9 cellular contexts compared by ENCODE assay signal in genomic region chr18:54247488-54248175, GRCh38. TPM values are rescaled to one million over a fixed set of nuclear protein-coding genes. Genes with fewer than 3 reads are reported as not detected.
A peak's percentile ranks its signal among the peaks of the same experiment; 100 is the strongest.
DNase-seq lines count a peak whose midpoint lies in the region; ATAC-seq and TF ChIP-seq lines count a peak whose summit lies in the region.
"Had no signal": no experiment of that assay in that cellular context is flagged by ENCODE, and none has a peak within 500 bp of the region (broad histone marks: within the 10 kb centered on the region; RNA-seq: fewer than 3 reads in every experiment).

No MANE protein-coding gene starts in this region.

- no peak for TF ChIP-seq CTCF in mesothelial cell of epicardium (IDR thresholded peaks at IDR 0.05; ENCODE audit: unreplicated experiment)
- no peak for TF ChIP-seq CTCF in esophagus muscularis mucosa (IDR thresholded peaks at IDR 0.05)

- no peak for ATAC-seq in activated T-helper 17 cell treated with anti-CD3 and anti-CD28 coated beads, Interleukin-2, amount 50 U/mL, for 72 hours (replicated peaks)

- H3K36me3 Mint-ChIP-seq in IgD-negative memory B cell (no peaks in the 10 kb centered on the region), mesothelial cell of epicardium (no peaks in the 10 kb centered on the region)
- no peaks in the 10 kb centered on the region for H3K36me3 Mint-ChIP-seq in activated T-helper 17 cell treated with anti-CD3 and anti-CD28 coated beads, Interleukin-2, amount 50 U/mL, for 72 hours (ENCODE audit: low read depth)

- H3K4me3 ChIP-seq in esophagus muscularis mucosa (no peak overlapping the region), HAP-1 (no peak overlapping the region)

- H3K36me3 ChIP-seq in esophagus muscularis mucosa (no peaks in the 10 kb centered on the region), HAP-1 (replicated peaks) (no peaks in the 10 kb centered on the region)

- in situ Hi-C loops in HAP-1 (cut with MboI; ENCODE audit: low sequenced_read_pairs) = no loop called here

- H3K27ac ChIP-seq in esophagus muscularis mucosa (replicated peaks in 1 of 4) = no peak overlapping the region

- H3K4me1 ChIP-seq in esophagus muscularis mucosa = peaks cover 0 to 9% (median 7%) of the 10 kb centered on the region in 4 donors
- peaks cover 13% of the 10 kb centered on the region for H3K4me1 ChIP-seq in HAP-1

- H3K4me3 Mint-ChIP-seq in IgD-negative memory B cell = peak overlapping the region in 3 of 4 donors; percentile 3 to 17 (median 3)
- peak overlapping the region; percentile 45 for H3K4me3 Mint-ChIP-seq in activated T-helper 17 cell treated with anti-CD3 and anti-CD28 coated beads, Interleukin-2, amount 50 U/mL, for 72 hours
- H3K4me3 Mint-ChIP-seq in mesothelial cell of epicardium = peak overlapping the region; percentile 37

- H3K9me3 Mint-ChIP-seq in IgD-negative memory B cell = no peaks in the 10 kb centered on the region
- H3K9me3 Mint-ChIP-seq in activated T-helper 17 cell treated with anti-CD3 and anti-CD28 coated beads, Interleukin-2, amount 50 U/mL, for 72 hours = no peaks in the 10 kb centered on the region
- no peaks in the 10 kb centered on the region for H3K9me3 Mint-ChIP-seq in mesothelial cell of epicardium

- H3K9me3 ChIP-seq in esophagus muscularis mucosa (no peaks in the 10 kb centered on the region), HAP-1 (no peaks in the 10 kb centered on the region)

- 60% methylated on average over 9 of the region's 9 CpGs for WGBS in esophagus muscularis mucosa

- DNase-seq in COR-L47 (lab: John Stamatoyannopoulos, UW) (peak; percentile 67), mesothelial cell of epicardium (ENCODE audit: low spot score in 2 of 2, unreplicated experiment in 2 of 2) (no peak), esophagus muscularis mucosa (ENCODE audit: extremely low spot score) (no peak), hypothalamus (lab: John Stamatoyannopoulos, UW) (no peak), HAP-1 (ENCODE audit: low spot score in 2 of 2) (no peak), NCI-H1930 (lab: John Stamatoyannopoulos, UW) (no peak)
- DNase-seq: Right ventricle myocardium superior had no signal

- no peaks in the 10 kb centered on the region for H3K27me3 Mint-ChIP-seq in IgD-negative memory B cell
- H3K27me3 Mint-ChIP-seq in activated T-helper 17 cell treated with anti-CD3 and anti-CD28 coated beads, Interleukin-2, amount 50 U/mL, for 72 hours = no peaks in the 10 kb centered on the region
- no peaks in the 10 kb centered on the region for H3K27me3 Mint-ChIP-seq in mesothelial cell of epicardium (ENCODE audit: low read depth)

- peaks cover 0 to 3% (median 0%) of the 10 kb centered on the region in 4 donors for H3K27me3 ChIP-seq in esophagus muscularis mucosa
- H3K27me3 ChIP-seq in HAP-1 (ENCODE audit: low read depth) = no peaks in the 10 kb centered on the region

- intact Hi-C loops in esophagus muscularis mucosa (cut with DNase I) = no loop called here

- peaks cover 30 to 36% (median 33%) of the 10 kb centered on the region in 3 donors for H3K4me1 Mint-ChIP-seq in IgD-negative memory B cell
- H3K4me1 Mint-ChIP-seq in activated T-helper 17 cell treated with anti-CD3 and anti-CD28 coated beads, Interleukin-2, amount 50 U/mL, for 72 hours = peaks cover 6% of the 10 kb centered on the region
- H3K4me1 Mint-ChIP-seq in mesothelial cell of epicardium = peaks cover 29% of the 10 kb centered on the region

- H3K27ac Mint-ChIP-seq in IgD-negative memory B cell = peak overlapping the region; percentile 57 to 94 (median 93)
- peak overlapping the region; percentile 78 for H3K27ac Mint-ChIP-seq in activated T-helper 17 cell treated with anti-CD3 and anti-CD28 coated beads, Interleukin-2, amount 50 U/mL, for 72 hours
- peak overlapping the region; percentile 97 for H3K27ac Mint-ChIP-seq in mesothelial cell of epicardium

- no peak for TF ChIP-seq EP300 in esophagus muscularis mucosa (IDR thresholded peaks at IDR 0.05)

- no peak for TF ChIP-seq POLR2A in esophagus muscularis mucosa (IDR thresholded peaks at IDR 0.05; ENCODE audit: low read depth)

RNA-seq across cellular contexts. Expression of gene POLI, which starts 21.7 kb away (rescaled TPM):
- 5.4 TPM for polyA plus RNA-seq in IgD-negative memory B cell
- 10 to 100 TPM; 13.4 to 23.3 TPM for total RNA-seq in activated T-helper 17 cell treated with anti-CD3 and anti-CD28 coated beads, Interleukin-2, amount 50 U/mL, for 72 hours
- 36.4 to 47.8 TPM (median 43.9 TPM) in 3 replicates for total RNA-seq in mesothelial cell of epicardium
- 10 to 100 TPM; 19.9 to 28.0 (median 23.1) TPM for total RNA-seq in esophagus muscularis mucosa

RNA-seq across cellular contexts. Expression of gene MBD2, which starts 23.2 kb away (rescaled TPM):
- 12.3 TPM for polyA plus RNA-seq in IgD-negative memory B cell
- total RNA-seq in activated T-helper 17 cell treated with anti-CD3 and anti-CD28 coated beads, Interleukin-2, amount 50 U/mL, for 72 hours = 100 to 1,000 TPM; 170 to 190 TPM
- total RNA-seq in mesothelial cell of epicardium (61.5 to 66.0 TPM (median 62.6 TPM) in 3 replicates), esophagus muscularis mucosa (10 to 100 TPM; 30.7 to 43.9 (median 40.8) TPM)
